ENCODE assay signal across 1 cellular context in the genomic region with DNA sequence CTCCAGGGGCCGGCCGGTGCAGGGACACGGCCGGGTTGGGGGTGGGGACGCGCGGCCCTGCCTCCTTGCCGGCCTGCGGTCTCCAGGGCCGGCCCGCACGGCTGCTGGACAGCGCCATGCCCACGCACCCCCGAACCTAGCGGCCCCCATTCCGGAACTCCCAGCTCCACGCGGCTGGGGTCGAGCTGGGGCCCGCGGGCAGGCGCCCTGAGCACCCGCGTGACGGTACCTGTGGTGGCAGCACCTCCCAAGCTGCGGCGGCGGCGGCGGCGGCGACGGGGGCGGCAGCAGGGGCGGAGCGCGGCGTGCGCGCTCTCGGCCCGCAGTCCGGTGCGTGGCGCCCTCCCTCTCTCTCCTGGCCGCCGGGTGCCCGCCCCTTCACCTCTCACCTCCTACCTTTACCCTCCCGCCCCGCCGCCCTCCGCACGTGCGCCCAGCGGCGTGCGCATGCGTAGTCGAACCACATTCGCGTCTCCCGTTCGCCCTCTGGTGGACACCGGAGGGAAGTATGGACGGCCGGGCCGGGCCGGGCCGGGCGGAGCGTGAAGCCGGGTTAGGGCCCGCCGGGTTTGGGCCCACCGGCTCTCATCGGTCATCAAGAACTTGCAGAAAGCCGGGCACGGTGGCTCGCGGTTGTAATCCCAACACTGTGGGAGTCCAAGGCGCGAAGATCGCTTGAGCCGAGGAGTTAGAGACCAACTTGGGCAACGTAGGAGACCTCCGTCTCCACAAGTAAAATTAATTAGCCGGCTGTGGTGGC.
A peak's percentile ranks its signal among the peaks of the same experiment; 100 is the strongest.
TF ChIP-seq lines count a peak whose summit lies in the region.

A gene (minus strand): TSS at position 372 of the 760 bp plus-strand sequence. CDS start 32,948 bp downstream, outside the sequence.

TF ChIP-seq in HepG2, 621 proteins besides CTCF, POLR2A, EP300 and RAD21 (continued from another document and continues in another):
- TF ChIP-seq, protein P1, sequence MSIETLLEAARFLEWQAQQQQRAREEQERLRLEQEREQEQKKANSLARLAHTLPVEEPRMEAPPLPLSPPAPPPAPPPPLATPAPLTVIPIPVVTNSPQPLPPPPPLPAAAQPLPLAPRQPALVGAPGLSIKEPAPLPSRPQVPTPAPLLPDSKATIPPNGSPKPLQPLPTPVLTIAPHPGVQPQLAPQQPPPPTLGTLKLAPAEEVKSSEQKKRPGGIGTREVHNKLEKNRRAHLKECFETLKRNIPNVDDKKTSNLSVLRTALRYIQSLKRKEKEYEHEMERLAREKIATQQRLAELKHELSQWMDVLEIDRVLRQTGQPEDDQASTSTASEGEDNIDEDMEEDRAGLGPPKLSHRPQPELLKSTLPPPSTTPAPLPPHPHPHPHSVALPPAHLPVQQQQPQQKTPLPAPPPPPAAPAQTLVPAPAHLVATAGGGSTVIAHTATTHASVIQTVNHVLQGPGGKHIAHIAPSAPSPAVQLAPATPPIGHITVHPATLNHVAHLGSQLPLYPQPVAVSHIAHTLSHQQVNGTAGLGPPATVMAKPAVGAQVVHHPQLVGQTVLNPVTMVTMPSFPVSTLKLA (IDR thresholded peaks at IDR 0.05), result peak; percentile 95
- TF ChIP-seq ETV6 (CRISPR knock-in tag; conservative IDR thresholded peaks at IDR 0.05), result no peak; the same call in 1 of the 2 replicates
- TF ChIP-seq, protein P2, sequence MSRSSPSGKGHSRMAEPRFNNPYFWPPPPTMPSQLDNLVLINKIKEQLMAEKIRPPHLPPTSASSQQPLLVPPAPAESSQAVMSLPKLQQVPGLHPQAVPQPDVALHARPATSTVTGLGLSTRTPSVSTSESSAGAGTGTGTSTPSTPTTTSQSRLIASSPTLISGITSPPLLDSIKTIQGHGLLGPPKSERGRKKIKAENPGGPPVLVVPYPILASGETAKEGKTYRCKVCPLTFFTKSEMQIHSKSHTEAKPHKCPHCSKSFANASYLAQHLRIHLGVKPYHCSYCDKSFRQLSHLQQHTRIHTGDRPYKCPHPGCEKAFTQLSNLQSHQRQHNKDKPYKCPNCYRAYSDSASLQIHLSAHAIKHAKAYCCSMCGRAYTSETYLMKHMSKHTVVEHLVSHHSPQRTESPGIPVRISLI (CRISPR knock-in tag; IDR thresholded peaks at IDR 0.05; ENCODE audit: borderline replicate concordance), result peak; percentile 45; the same call in 1 of the 2 replicates
- no peak for TF ChIP-seq ZNF296 (CRISPR knock-in tag; conservative IDR thresholded peaks at IDR 0.05)
- no peak for TF ChIP-seq POLR2AphosphoS2 (IDR thresholded peaks at IDR 0.05; ENCODE audit: low read depth, low read length)
- no peak for TF ChIP-seq ZNF562 (CRISPR knock-in tag; IDR thresholded peaks at IDR 0.05; ENCODE audit: borderline replicate concordance)
- peak; percentile 95 for TF ChIP-seq ERF (CRISPR knock-in tag; IDR thresholded peaks at IDR 0.05)
- TF ChIP-seq, protein P3, sequence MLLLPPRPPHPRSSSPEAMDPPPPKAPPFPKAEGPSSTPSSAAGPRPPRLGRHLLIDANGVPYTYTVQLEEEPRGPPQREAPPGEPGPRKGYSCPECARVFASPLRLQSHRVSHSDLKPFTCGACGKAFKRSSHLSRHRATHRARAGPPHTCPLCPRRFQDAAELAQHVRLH (CRISPR knock-in tag; IDR thresholded peaks at IDR 0.05; ENCODE audit: borderline replicate concordance, low read depth), result no peak; the same call in 1 of the 2 replicates
- TF ChIP-seq, protein P4, sequence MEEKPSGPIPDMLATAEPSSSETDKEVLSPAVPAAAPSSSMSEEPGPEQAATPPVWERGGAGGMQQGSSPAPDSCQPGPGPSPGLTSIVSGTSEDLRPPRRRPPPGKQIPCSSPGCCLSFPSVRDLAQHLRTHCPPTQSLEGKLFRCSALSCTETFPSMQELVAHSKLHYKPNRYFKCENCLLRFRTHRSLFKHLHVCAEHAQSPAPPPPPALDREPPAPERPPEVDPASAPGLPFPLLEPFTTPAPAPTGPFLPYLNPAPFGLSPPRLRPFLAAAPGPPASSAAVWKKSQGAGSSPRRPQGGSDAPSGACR (CRISPR knock-in tag; IDR thresholded peaks at IDR 0.05), result no peak; the same call in 1 of the 2 replicates
- TF ChIP-seq, protein P5, sequence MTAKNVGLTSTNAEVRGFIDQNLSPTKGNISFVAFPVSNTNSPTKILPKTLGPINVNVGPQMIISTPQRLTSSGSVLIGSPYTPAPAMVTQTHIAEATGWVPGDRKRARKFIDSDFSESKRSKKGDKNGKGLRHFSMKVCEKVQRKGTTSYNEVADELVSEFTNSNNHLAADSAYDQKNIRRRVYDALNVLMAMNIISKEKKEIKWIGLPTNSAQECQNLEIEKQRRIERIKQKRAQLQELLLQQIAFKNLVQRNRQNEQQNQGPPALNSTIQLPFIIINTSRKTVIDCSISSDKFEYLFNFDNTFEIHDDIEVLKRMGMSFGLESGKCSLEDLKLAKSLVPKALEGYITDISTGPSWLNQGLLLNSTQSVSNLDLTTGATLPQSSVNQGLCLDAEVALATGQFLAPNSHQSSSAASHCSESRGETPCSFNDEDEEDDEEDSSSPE (CRISPR knock-in tag; IDR thresholded peaks at IDR 0.05), result peak; percentile 89
- no peak; the same call in 1 of the 2 replicates for TF ChIP-seq ZNF34 (CRISPR knock-in tag; IDR thresholded peaks at IDR 0.05; ENCODE audit: borderline replicate concordance)
- TF ChIP-seq ZNF432 (CRISPR knock-in tag; IDR thresholded peaks at IDR 0.05; ENCODE audit: borderline replicate concordance), result no peak
- 0 out of 2 replicates have a peak, but pooled peaks have one; percentile 26 for TF ChIP-seq ZSCAN30 (CRISPR knock-in tag; IDR thresholded peaks at IDR 0.05)
- no peak for TF ChIP-seq ZNF230 (CRISPR knock-in tag; IDR thresholded peaks at IDR 0.05)
- TF ChIP-seq, protein P6, sequence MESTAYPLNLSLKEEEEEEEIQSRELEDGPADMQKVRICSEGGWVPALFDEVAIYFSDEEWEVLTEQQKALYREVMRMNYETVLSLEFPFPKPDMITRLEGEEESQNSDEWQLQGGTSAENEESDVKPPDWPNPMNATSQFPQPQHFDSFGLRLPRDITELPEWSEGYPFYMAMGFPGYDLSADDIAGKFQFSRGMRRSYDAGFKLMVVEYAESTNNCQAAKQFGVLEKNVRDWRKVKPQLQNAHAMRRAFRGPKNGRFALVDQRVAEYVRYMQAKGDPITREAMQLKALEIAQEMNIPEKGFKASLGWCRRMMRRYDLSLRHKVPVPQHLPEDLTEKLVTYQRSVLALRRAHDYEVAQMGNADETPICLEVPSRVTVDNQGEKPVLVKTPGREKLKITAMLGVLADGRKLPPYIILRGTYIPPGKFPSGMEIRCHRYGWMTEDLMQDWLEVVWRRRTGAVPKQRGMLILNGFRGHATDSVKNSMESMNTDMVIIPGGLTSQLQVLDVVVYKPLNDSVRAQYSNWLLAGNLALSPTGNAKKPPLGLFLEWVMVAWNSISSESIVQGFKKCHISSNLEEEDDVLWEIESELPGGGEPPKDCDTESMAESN (CRISPR knock-in tag; conservative IDR thresholded peaks at IDR 0.05), result peak; percentile 84
- no peak; the same call in 1 of the 2 replicates for TF ChIP-seq TRIM24 (CRISPR knock-in tag; IDR thresholded peaks at IDR 0.05)
- TF ChIP-seq MED8 (CRISPR knock-in tag; IDR thresholded peaks at IDR 0.05; ENCODE audit: insufficient replicate concordance), result no peak
- TF ChIP-seq ZNF17 (CRISPR knock-in tag; IDR thresholded peaks at IDR 0.05), result no peak
- TF ChIP-seq, protein P7, sequence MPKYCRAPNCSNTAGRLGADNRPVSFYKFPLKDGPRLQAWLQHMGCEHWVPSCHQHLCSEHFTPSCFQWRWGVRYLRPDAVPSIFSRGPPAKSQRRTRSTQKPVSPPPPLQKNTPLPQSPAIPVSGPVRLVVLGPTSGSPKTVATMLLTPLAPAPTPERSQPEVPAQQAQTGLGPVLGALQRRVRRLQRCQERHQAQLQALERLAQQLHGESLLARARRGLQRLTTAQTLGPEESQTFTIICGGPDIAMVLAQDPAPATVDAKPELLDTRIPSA (CRISPR knock-in tag; IDR thresholded peaks at IDR 0.05; ENCODE audit: borderline replicate concordance), result no peak
- TF ChIP-seq, protein P8, sequence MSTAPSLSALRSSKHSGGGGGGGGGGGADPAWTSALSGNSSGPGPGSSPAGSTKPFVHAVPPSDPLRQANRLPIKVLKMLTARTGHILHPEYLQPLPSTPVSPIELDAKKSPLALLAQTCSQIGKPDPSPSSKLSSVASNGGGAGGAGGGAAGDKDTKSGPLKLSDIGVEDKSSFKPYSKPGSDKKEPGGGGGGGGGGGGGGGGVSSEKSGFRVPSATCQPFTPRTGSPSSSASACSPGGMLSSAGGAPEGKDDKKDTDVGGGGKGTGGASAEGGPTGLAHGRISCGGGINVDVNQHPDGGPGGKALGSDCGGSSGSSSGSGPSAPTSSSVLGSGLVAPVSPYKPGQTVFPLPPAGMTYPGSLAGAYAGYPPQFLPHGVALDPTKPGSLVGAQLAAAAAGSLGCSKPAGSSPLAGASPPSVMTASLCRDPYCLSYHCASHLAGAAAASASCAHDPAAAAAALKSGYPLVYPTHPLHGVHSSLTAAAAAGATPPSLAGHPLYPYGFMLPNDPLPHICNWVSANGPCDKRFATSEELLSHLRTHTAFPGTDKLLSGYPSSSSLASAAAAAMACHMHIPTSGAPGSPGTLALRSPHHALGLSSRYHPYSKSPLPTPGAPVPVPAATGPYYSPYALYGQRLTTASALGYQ (CRISPR knock-in tag; IDR thresholded peaks at IDR 0.05), result peak; percentile 21; the same call in 1 of the 2 replicates
- TF ChIP-seq, protein P9, sequence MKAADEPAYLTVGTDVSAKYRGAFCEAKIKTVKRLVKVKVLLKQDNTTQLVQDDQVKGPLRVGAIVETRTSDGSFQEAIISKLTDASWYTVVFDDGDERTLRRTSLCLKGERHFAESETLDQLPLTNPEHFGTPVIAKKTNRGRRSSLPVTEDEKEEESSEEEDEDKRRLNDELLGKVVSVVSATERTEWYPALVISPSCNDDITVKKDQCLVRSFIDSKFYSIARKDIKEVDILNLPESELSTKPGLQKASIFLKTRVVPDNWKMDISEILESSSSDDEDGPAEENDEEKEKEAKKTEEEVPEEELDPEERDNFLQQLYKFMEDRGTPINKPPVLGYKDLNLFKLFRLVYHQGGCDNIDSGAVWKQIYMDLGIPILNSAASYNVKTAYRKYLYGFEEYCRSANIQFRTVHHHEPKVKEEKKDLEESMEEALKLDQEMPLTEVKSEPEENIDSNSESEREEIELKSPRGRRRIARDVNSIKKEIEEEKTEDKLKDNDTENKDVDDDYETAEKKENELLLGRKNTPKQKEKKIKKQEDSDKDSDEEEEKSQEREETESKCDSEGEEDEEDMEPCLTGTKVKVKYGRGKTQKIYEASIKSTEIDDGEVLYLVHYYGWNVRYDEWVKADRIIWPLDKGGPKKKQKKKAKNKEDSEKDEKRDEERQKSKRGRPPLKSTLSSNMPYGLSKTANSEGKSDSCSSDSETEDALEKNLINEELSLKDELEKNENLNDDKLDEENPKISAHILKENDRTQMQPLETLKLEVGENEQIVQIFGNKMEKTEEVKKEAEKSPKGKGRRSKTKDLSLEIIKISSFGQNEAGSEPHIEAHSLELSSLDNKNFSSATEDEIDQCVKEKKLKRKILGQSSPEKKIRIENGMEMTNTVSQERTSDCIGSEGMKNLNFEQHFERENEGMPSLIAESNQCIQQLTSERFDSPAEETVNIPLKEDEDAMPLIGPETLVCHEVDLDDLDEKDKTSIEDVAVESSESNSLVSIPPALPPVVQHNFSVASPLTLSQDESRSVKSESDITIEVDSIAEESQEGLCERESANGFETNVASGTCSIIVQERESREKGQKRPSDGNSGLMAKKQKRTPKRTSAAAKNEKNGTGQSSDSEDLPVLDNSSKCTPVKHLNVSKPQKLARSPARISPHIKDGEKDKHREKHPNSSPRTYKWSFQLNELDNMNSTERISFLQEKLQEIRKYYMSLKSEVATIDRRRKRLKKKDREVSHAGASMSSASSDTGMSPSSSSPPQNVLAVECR (CRISPR knock-in tag; IDR thresholded peaks at IDR 0.05; ENCODE audit: borderline replicate concordance), result peak; percentile 85; the same call in 1 of the 2 replicates
- TF ChIP-seq FIP1L1 (IDR thresholded peaks at IDR 0.05; ENCODE audit: borderline replicate concordance, insufficient read depth, low read depth, low read length), result no peak
- TF ChIP-seq ZNF264 (CRISPR knock-in tag; IDR thresholded peaks at IDR 0.05), result no peak
- peak; percentile 84 for TF ChIP-seq PHF20 (CRISPR knock-in tag; IDR thresholded peaks at IDR 0.05)
- TF ChIP-seq TBX3 (IDR thresholded peaks at IDR 0.05; ENCODE audit: borderline replicate concordance), result peak; percentile 57; the same call in 1 of the 2 replicates
- TF ChIP-seq CBX1 (IDR thresholded peaks at IDR 0.05; ENCODE audit: low read depth), result no peak
- TF ChIP-seq MIXL1 (CRISPR knock-in tag; IDR thresholded peaks at IDR 0.05), result peak; percentile 86
- TF ChIP-seq, protein P10, sequence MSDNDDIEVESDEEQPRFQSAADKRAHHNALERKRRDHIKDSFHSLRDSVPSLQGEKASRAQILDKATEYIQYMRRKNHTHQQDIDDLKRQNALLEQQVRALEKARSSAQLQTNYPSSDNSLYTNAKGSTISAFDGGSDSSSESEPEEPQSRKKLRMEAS (IDR thresholded peaks at IDR 0.05), result peak; percentile 98
- no peak for TF ChIP-seq NFE2L2 (IDR thresholded peaks at IDR 0.05; ENCODE audit: low read length)
- TF ChIP-seq ETV5 (CRISPR knock-in tag; IDR thresholded peaks at IDR 0.05; ENCODE audit: borderline replicate concordance), result peak; percentile 77; the same call in 1 of the 2 replicates
- no peak for TF ChIP-seq ZNF30 (CRISPR knock-in tag; IDR thresholded peaks at IDR 0.05)
- no peak; the same call in none of the 2 replicates for TF ChIP-seq HMG20B (CRISPR knock-in tag; conservative IDR thresholded peaks at IDR 0.05)
- TF ChIP-seq MIER3 (CRISPR knock-in tag; IDR thresholded peaks at IDR 0.05; ENCODE audit: borderline replicate concordance), result peak; percentile 91; the same call in 1 of the 2 replicates
- TF ChIP-seq PHF21A (CRISPR knock-in tag; IDR thresholded peaks at IDR 0.05), result peak; percentile 67
- no peak for TF ChIP-seq TGIF2 (CRISPR knock-in tag; IDR thresholded peaks at IDR 0.05)
- peak; percentile 41; the same call in 1 of the 2 replicates for TF ChIP-seq ZNF768 (CRISPR knock-in tag; IDR thresholded peaks at IDR 0.05)
- TF ChIP-seq ZNF550 (CRISPR knock-in tag; IDR thresholded peaks at IDR 0.05; ENCODE audit: borderline replicate concordance), result no peak
- TF ChIP-seq TSC22D2 (CRISPR knock-in tag; IDR thresholded peaks at IDR 0.05; ENCODE audit: borderline replicate concordance), result peak; percentile 76; the same call in 1 of the 2 replicates
- TF ChIP-seq MLLT10 (CRISPR knock-in tag; IDR thresholded peaks at IDR 0.05), result no peak
- TF ChIP-seq ZNF253 (CRISPR knock-in tag; IDR thresholded peaks at IDR 0.05; ENCODE audit: borderline replicate concordance), result peak; percentile 65; the same call in 1 of the 2 replicates
- TF ChIP-seq GATAD2A (CRISPR knock-in tag; IDR thresholded peaks at IDR 0.05), result peak; percentile 75
- TF ChIP-seq MTA1 (CRISPR knock-in tag; IDR thresholded peaks at IDR 0.05; ENCODE audit: borderline replicate concordance), result 0 out of 2 replicates have a peak, but pooled peaks have one; percentile 24
- no peak for TF ChIP-seq ZNF101 (CRISPR knock-in tag; IDR thresholded peaks at IDR 0.05; ENCODE audit: borderline replicate concordance, low read depth)
- TF ChIP-seq KLF13 (CRISPR knock-in tag; IDR thresholded peaks at IDR 0.05), result no peak
- TF ChIP-seq BORCS8-MEF2B (CRISPR knock-in tag; IDR thresholded peaks at IDR 0.05), result peak; percentile 67; the same call in 1 of the 2 replicates
- peak; percentile 60 for TF ChIP-seq ESRRA (CRISPR knock-in tag; IDR thresholded peaks at IDR 0.05; ENCODE audit: low read depth)
- no peak for TF ChIP-seq ZNF337 (CRISPR knock-in tag; IDR thresholded peaks at IDR 0.05; ENCODE audit: borderline replicate concordance, low read depth)
- TF ChIP-seq AKAP8 (CRISPR knock-in tag; IDR thresholded peaks at IDR 0.05), result no peak
- TF ChIP-seq IKZF1 (IDR thresholded peaks at IDR 0.05), result no peak
